Comparison of ENCODE assay signal across 19 cellular contexts in the genomic region with DNA sequence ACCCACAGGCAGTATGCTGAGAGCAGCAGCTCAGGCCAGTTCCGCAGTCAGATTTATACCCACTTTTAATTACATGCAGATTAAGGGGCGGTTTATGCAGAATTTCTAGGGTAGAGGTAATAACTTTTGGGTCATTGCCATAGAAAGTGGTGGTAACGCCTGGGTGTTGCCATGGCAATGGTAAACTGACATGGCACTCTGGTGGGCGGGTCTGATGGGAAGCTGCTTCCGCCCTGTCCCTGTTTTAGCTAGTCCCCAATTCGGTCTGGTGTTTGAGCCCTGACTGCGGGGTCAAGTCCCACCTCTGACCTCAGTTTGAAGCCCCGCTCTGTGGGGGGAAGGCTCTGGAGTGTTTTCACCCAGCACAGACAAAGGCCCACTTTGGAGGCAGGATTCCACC.
"Had no signal": no experiment of that assay in that cellular context is flagged by ENCODE, and none has a peak within 500 bp of the region (broad histone marks: within the 10 kb centered on the region; RNA-seq: fewer than 3 reads in every experiment).

No MANE protein-coding gene starts in this region.

- H3K9me3 ChIP-seq: SK-N-SH, testis had no signal

- H3K4me1 ChIP-seq: stomach, testis had no signal

- H3K4me3 Mint-ChIP-seq: activated CD4-positive, alpha-beta T cell treated with anti-CD3 and anti-CD28 coated beads, Interleukin-2, amount 10 ng/mL, durations not matched to agents 7 days and 5 days; activated T-cell treated with anti-CD3 and anti-CD28 coated beads, Interleukin-2, amount 50 U/mL, for 4 hours; effector memory CD8-positive, alpha-beta T cell; immature natural killer cell; naive thymus-derived CD4-positive, alpha-beta T cell; type B pancreatic cell had no signal

- H3K27ac ChIP-seq: skin epidermis, stomach, testis had no signal

- H3K4me2 ChIP-seq: SK-N-SH had no signal

- H3K4me1 Mint-ChIP-seq: activated CD4-positive, alpha-beta T cell treated with anti-CD3 and anti-CD28 coated beads, Interleukin-2, amount 10 ng/mL, durations not matched to agents 7 days and 5 days; immature natural killer cell had no signal

- ATAC-seq: activated CD4-positive, CD25-positive, alpha-beta regulatory T cell treated with anti-CD3 and anti-CD28 coated beads, Interleukin-2, amount 50 U/mL, for 24 hours; activated T-cell treated with anti-CD3 and anti-CD28 coated beads, Interleukin-2, amount 50 U/mL, for 4 hours; effector memory CD8-positive, alpha-beta T cell; naive thymus-derived CD4-positive, alpha-beta T cell had no signal

- H3K36me3 Mint-ChIP-seq: immature natural killer cell; naive thymus-derived CD4-positive, alpha-beta T cell; type B pancreatic cell had no signal

- H3K9ac ChIP-seq: SK-N-SH had no signal

- H3K9me3 Mint-ChIP-seq: activated CD4-positive, alpha-beta T cell treated with anti-CD3 and anti-CD28 coated beads, Interleukin-2, amount 10 ng/mL, durations not matched to agents 7 days and 5 days; activated T-cell treated with anti-CD3 and anti-CD28 coated beads, Interleukin-2, amount 50 U/mL, for 4 hours; effector memory CD8-positive, alpha-beta T cell; type B pancreatic cell had no signal

- H3K36me3 ChIP-seq: stomach had no signal

- H3K27ac Mint-ChIP-seq: activated CD4-positive, alpha-beta T cell treated with anti-CD3 and anti-CD28 coated beads, Interleukin-2, amount 10 ng/mL, durations not matched to agents 7 days and 5 days; effector memory CD8-positive, alpha-beta T cell; immature natural killer cell; naive thymus-derived CD4-positive, alpha-beta T cell; progenitor cell of endocrine pancreas; type B pancreatic cell had no signal

- H3K27me3 ChIP-seq: testis had no signal

- DNase-seq: activated CD4-positive, alpha-beta T cell treated with anti-CD3 and anti-CD28 coated beads, Interleukin-2, amount 10 ng/mL, durations not matched to agents 7 days and 5 days; activated CD8-positive, alpha-beta memory T cell treated with anti-CD3 and anti-CD28 coated beads, Interleukin-2, amount 50 U/mL, for 4 hours; activated naive CD4-positive, alpha-beta T cell treated with anti-CD3 and anti-CD28 coated beads, Interleukin-2, amount 50 U/mL, for 16 hours; activated T-cell treated with anti-CD3 and anti-CD28 coated beads, Interleukin-2, amount 50 U/mL, for 4 hours; dermis blood vessel endothelial cell; effector memory CD8-positive, alpha-beta T cell; immature natural killer cell; mesenchymal stem cell; naive thymus-derived CD4-positive, alpha-beta T cell; occipital lobe; SK-N-SH; stimulated activated CD4-positive, alpha-beta T cell treated with anti-CD3 and anti-CD28 coated beads, Interleukin-15, amount 100 ng/mL, for 24 hours; stimulated activated CD4-positive, alpha-beta T cell treated with anti-CD3 and anti-CD28 coated beads, Interleukin-2, amount 100 ng/mL, for 48 hours; stomach; testis had no signal

- H3K4me3 ChIP-seq: skin epidermis, stomach, testis had no signal
